Comparison of ENCODE assay signal across 11 cellular contexts in genomic region chr6:138086573-138087196, GRCh38. TPM values are rescaled to one million over a fixed set of nuclear protein-coding genes. Genes with fewer than 3 reads are reported as not detected.
DNase-seq lines count a peak whose midpoint lies in the region; ATAC-seq and TF ChIP-seq lines count a peak whose summit lies in the region.
"Had no signal": no experiment of that assay in that cellular context is flagged by ENCODE, and none has a peak within 500 bp of the region (broad histone marks: within the 10 kb centered on the region; RNA-seq: fewer than 3 reads in every experiment).

No MANE protein-coding gene starts in this region.

- TF ChIP-seq POLR2A in breast epithelium (IDR thresholded peaks at IDR 0.05) = no peak

- peaks cover 43% of the 10 kb centered on the region for H3K4me1 Mint-ChIP-seq in mesothelial cell of epicardium

- peak overlapping the region; percentile 17 for H3K27ac Mint-ChIP-seq in mesothelial cell of epicardium

- no peaks in the 10 kb centered on the region for H3K4me1 ChIP-seq in breast epithelium

- DNase-seq in ELF-1 (ENCODE audit: low read depth, low spot score) (peak; percentile 81), NCI-H2107 treated with DMSO at 0.1 percent for 48 hours (lab: John Stamatoyannopoulos, UW; ENCODE audit: unreplicated experiment) (peak; percentile 84), breast epithelium (ENCODE audit: low spot score in 2 of 2) (no peak), mesothelial cell of epicardium (ENCODE audit: low spot score in 2 of 2, unreplicated experiment in 2 of 2) (no peak), putamen (ENCODE audit: low spot score) (no peak), NK-92 (lab: John Stamatoyannopoulos, UW; ENCODE audit: unreplicated experiment) (no peak)
- DNase-seq: posterior cingulate gyrus; stimulated activated naive CD4-positive, alpha-beta T cell had no signal

- H3K27me3 ChIP-seq in breast epithelium = no peaks in the 10 kb centered on the region

- no peak overlapping the region for H3K4me3 ChIP-seq in breast epithelium
- H3K4me3 ChIP-seq: SK-N-MC had no signal

- no peaks in the 10 kb centered on the region for H3K9me3 Mint-ChIP-seq in mesothelial cell of epicardium

- H3K4me3 Mint-ChIP-seq in mesothelial cell of epicardium = no peak overlapping the region

- H3K27ac ChIP-seq in breast epithelium = peak overlapping the region; percentile 77 to 85
- H3K27ac ChIP-seq: SK-N-MC had no signal

- no peaks in the 10 kb centered on the region for H3K27me3 Mint-ChIP-seq in mesothelial cell of epicardium (ENCODE audit: low read depth)

- TF ChIP-seq CTCF in breast epithelium (IDR thresholded peaks at IDR 0.05) = no peak
- TF ChIP-seq CTCF in mesothelial cell of epicardium (IDR thresholded peaks at IDR 0.05; ENCODE audit: unreplicated experiment) = no peak

- peaks cover 3% of the 10 kb centered on the region for H3K36me3 Mint-ChIP-seq in mesothelial cell of epicardium

- ATAC-seq in GM21360 (IDR thresholded peaks at IDR 0.05; ENCODE audit: unreplicated experiment) (no peak), GM21390 (IDR thresholded peaks at IDR 0.05; ENCODE audit: unreplicated experiment) (no peak)

- no peaks in the 10 kb centered on the region for H3K9me3 ChIP-seq in breast epithelium

- H3K36me3 ChIP-seq in breast epithelium = no peaks in the 10 kb centered on the region

- intact Hi-C loops in breast epithelium (cut with DNase I; ENCODE audit: low total_unique reads) = no loop called here

RNA-seq across cellular contexts. Expression of gene PERP, which starts 20.5 kb away (rescaled TPM):
- 100 to 1,000 TPM in 1 of 3 donors, 10 to 100 TPM in 2; 62.9 to 176 (median 82.3) TPM for total RNA-seq in breast epithelium
- 54.4 to 57.6 TPM (median 55.6 TPM) in 3 replicates for total RNA-seq in mesothelial cell of epicardium

Comparison
In these comparisons a context has a peak if more than half of its experiments do, and no peak if none do; other contexts are left out.
1. DNase-seq: peak in ELF-1 (single experiment) and NCI-H2107 treated with DMSO at 0.1 percent for 48 hours (single experiment); none in breast epithelium (0 of 2), mesothelial cell of epicardium (0 of 2), putamen (single experiment) and NK-92 (single experiment).